Comparison of ENCODE assay signal across 13 cellular contexts in the genomic region with DNA sequence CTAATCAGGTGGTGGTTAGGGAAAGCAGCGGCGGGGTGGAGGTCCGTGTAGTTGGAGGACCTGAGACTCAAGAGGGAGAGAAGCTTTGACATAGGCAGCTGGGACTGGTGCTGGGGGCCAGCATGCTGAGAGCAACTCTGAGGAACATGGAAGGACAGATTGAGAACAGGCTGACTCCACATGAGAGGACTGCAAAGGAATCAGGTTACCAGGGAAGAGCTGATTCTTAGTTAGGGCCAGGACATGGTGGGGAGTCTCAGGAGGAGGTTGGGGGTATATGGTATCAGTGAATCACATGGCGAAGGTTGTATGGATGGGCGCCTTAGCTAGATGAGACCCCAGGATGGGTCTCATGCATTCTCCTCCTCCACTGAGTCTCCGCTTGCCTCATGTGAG.
DNase-seq lines count a peak whose midpoint lies in the region; ATAC-seq and TF ChIP-seq lines count a peak whose summit lies in the region.
"Had no signal": no experiment of that assay in that cellular context is flagged by ENCODE, and none has a peak within 500 bp of the region (broad histone marks: within the 10 kb centered on the region; RNA-seq: fewer than 3 reads in every experiment).

No MANE protein-coding gene starts in this region.

- H4K20me1 ChIP-seq in PC-3 (ENCODE audit: low read length) = no peaks in the 10 kb centered on the region

- peaks cover 42% of the 10 kb centered on the region for H3K4me1 ChIP-seq in PC-3 (ENCODE audit: insufficient read depth, low read length)
- H3K4me1 ChIP-seq: spleen had no signal

- H3K36me3 Mint-ChIP-seq in osteocyte (ENCODE audit: unreplicated experiment) = no peaks in the 10 kb centered on the region
- H3K36me3 Mint-ChIP-seq: stimulated activated memory B cell treated with anti-CD40 and anti-IgM and Interleukin-4, amounts not matched to agents 10 μg/mL and 1 μg/mL and 100 μg/mL, for 72 hours had no signal

- H3K4me3 ChIP-seq in AG10803 (ENCODE audit: low read length) = peak overlapping the region; percentile 7; the same call in 1 of the 2 replicates
- H3K4me3 ChIP-seq in PC-3 (ENCODE audit: low read length) = no peak overlapping the region
- H3K4me3 ChIP-seq in choroid plexus epithelial cell (ENCODE audit: low read depth, low read length) = no peak overlapping the region
- H3K4me3 ChIP-seq: spleen had no signal

- H3K9ac ChIP-seq in PC-3 (ENCODE audit: low read length) = peak overlapping the region; percentile 60

- no peaks in the 10 kb centered on the region for H3K79me2 ChIP-seq in PC-3 (ENCODE audit: low read length)

- CTCF ChIA-PET in PC-3 (lab: Charles Lee) = no interaction called here

- H3K9me3 Mint-ChIP-seq in osteocyte (ENCODE audit: unreplicated experiment) = no peaks in the 10 kb centered on the region
- H3K9me3 Mint-ChIP-seq: stimulated activated memory B cell treated with anti-CD40 and anti-IgM and Interleukin-4, amounts not matched to agents 10 μg/mL and 1 μg/mL and 100 μg/mL, for 72 hours had no signal

- peak; percentile 54 for DNase-seq in AG10803 (ENCODE audit: low read depth)
- DNase-seq in PC-3 = no peak
- peak; percentile 74 for DNase-seq in choroid plexus epithelial cell (ENCODE audit: low read depth)
- no peak for DNase-seq in osteocyte (ENCODE audit: extremely low spot score, unreplicated experiment)
- no peak for DNase-seq in AG08396 (ENCODE audit: low spot score)
- DNase-seq in stimulated activated CD8-positive, alpha-beta memory T cell treated with anti-CD3 and anti-CD28 coated beads, Interleukin-4, amount 100 ng/mL, for 48 hours = no peak
- no peak for DNase-seq in NOMO-1 treated with dmso at 0.1 percent for 144 hours (lab: John Stamatoyannopoulos, UW; ENCODE audit: unreplicated experiment)
- DNase-seq: COR-L47, left cardiac atrium, NCI-H1105 treated with DMSO at 0.1 percent for 48 hours, spleen had no signal

- H3K4me3 Mint-ChIP-seq in osteocyte (ENCODE audit: unreplicated experiment) = no peak overlapping the region
- H3K4me3 Mint-ChIP-seq: stimulated activated memory B cell treated with anti-CD40 and anti-IgM and Interleukin-4, amounts not matched to agents 10 μg/mL and 1 μg/mL and 100 μg/mL, for 72 hours had no signal

- H3F3A ChIP-seq in PC-3 (ENCODE audit: low read length, unreplicated experiment) = no peaks in the 10 kb centered on the region

- no TSS peak for BruUV-seq in PC-3 (replicated peaks; lab: Mats Ljungman, UMichigan)

- peak overlapping the region; percentile 97 for H3K27ac ChIP-seq in PC-3 (ENCODE audit: low read length)
- H3K27ac ChIP-seq: spleen had no signal

- ATAC-seq in PC-3 (peak; percentile 6; the same call in 1 of the 2 replicates), GM21390 (IDR thresholded peaks at IDR 0.05; ENCODE audit: unreplicated experiment) (no peak)
- ATAC-seq: stimulated activated memory B cell treated with anti-CD40 and anti-IgM and Interleukin-4, amounts not matched to agents 10 μg/mL and 1 μg/mL and 100 μg/mL, for 72 hours had no signal

- peak overlapping the region; percentile 53 for H3K4me2 ChIP-seq in PC-3 (ENCODE audit: low read length)

- POLR2A ChIA-PET in PC-3 (lab: Charles Lee; ENCODE audit: unreplicated experiment) = no interaction called here

- H3K36me3 ChIP-seq in PC-3 (ENCODE audit: low read depth, low read length) = no peaks in the 10 kb centered on the region
- H3K36me3 ChIP-seq: spleen had no signal

- H2AFZ ChIP-seq in PC-3 (ENCODE audit: low read length) = no peak overlapping the region

- TF ChIP-seq CTCF in AG10803 (conservative IDR thresholded peaks at IDR 0.05; ENCODE audit: low read length) (no peak), PC-3 (conservative IDR thresholded peaks at IDR 0.05; ENCODE audit: low read depth, low read length) (no peak), choroid plexus epithelial cell (conservative IDR thresholded peaks at IDR 0.05; ENCODE audit: low read depth, low read length) (no peak), osteocyte (IDR thresholded peaks at IDR 0.05) (no peak)

- H3K9me3 ChIP-seq in PC-3 (ENCODE audit: low read length) = no peaks in the 10 kb centered on the region
- H3K9me3 ChIP-seq: spleen had no signal

- H3K27me3 Mint-ChIP-seq in osteocyte (ENCODE audit: unreplicated experiment) = no peaks in the 10 kb centered on the region
- H3K27me3 Mint-ChIP-seq: stimulated activated memory B cell treated with anti-CD40 and anti-IgM and Interleukin-4, amounts not matched to agents 10 μg/mL and 1 μg/mL and 100 μg/mL, for 72 hours had no signal

- H3K27me3 ChIP-seq in PC-3 (ENCODE audit: low read length) = no peaks in the 10 kb centered on the region
- H3K27me3 ChIP-seq: spleen had no signal

- intact Hi-C loops in PC-3 (cut with micrococcal nuclease) = no loop called here

- peaks cover 76% of the 10 kb centered on the region for H3K4me1 Mint-ChIP-seq in osteocyte (ENCODE audit: unreplicated experiment)
- H3K4me1 Mint-ChIP-seq: stimulated activated memory B cell treated with anti-CD40 and anti-IgM and Interleukin-4, amounts not matched to agents 10 μg/mL and 1 μg/mL and 100 μg/mL, for 72 hours had no signal

- no peaks in the 10 kb centered on the region for H3K9me2 ChIP-seq in PC-3 (replicated peaks; ENCODE audit: low read length)

- peak overlapping the region; percentile 96 for H3K27ac Mint-ChIP-seq in osteocyte (ENCODE audit: unreplicated experiment)
- H3K27ac Mint-ChIP-seq: stimulated activated memory B cell treated with anti-CD40 and anti-IgM and Interleukin-4, amounts not matched to agents 10 μg/mL and 1 μg/mL and 100 μg/mL, for 72 hours had no signal

Comparison
In these comparisons a context has a peak if more than half of its experiments do, and no peak if none do; other contexts are left out.
1. DNase-seq: peak in AG10803 (single experiment) and choroid plexus epithelial cell (single experiment); none in PC-3 (single experiment), osteocyte (single experiment), AG08396 (single experiment), stimulated activated CD8-positive, alpha-beta memory T cell treated with anti-CD3 and anti-CD28 coated beads, Interleukin-4, amount 100 ng/mL, for 48 hours (single experiment) and NOMO-1 treated with dmso at 0.1 percent for 144 hours (single experiment).